In the genomic region with DNA sequence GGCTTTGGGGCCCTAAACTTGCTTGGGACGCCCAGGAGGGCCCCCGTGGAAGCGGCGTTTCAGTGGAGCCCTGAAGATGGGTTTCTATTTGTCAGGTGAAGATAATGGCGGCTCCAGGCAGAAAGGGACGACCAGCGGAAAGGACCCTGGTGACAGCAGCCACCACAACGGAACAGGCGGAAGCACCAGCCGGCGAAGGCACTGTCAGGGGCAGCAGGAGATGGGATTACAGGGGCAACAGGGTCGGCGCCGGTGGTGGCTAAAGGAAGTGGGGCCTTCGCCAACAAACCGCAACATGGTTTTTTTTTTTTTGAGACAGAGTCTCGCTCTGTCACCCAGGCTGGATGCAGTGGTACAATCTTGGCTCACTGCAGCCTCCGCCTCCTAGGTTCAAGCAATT, we compare ENCODE assay signal across 9 cellular contexts. TPM values are rescaled to one million over a fixed set of nuclear protein-coding genes. Genes with fewer than 3 reads are reported as not detected.
"Had no signal": no experiment of that assay in that cellular context is flagged by ENCODE, and none has a peak within 500 bp of the region (broad histone marks: within the 10 kb centered on the region; RNA-seq: fewer than 3 reads in every experiment).

No MANE protein-coding gene starts in this region.

RNA-seq across cellular contexts. Expression of a gene that starts 23.6 kb away (rescaled TPM):
- total RNA-seq: activated CD8-positive, alpha-beta memory T cell treated with anti-CD3 and anti-CD28 coated beads, Interleukin-2, amount 10 ng/mL, durations not matched to agents 7 days and 5 days; astrocyte; cardiac muscle cell; IMR-90; Peyer's patch; Right ventricle myocardium superior; SJCRH30; T-helper 1 cell treated with Interleukin-12 subunit alpha and Interleukin-12 subunit beta and Interleukin-4 antibody, amounts not matched to agents 30 ng/mL and 1 ng/mL, for 36 hours had no signal
- polyA plus RNA-seq: cardiac muscle cell, IMR-90, SK-N-SH had no signal
